ENCODE assay signal across 8 cellular contexts in the genomic region with DNA sequence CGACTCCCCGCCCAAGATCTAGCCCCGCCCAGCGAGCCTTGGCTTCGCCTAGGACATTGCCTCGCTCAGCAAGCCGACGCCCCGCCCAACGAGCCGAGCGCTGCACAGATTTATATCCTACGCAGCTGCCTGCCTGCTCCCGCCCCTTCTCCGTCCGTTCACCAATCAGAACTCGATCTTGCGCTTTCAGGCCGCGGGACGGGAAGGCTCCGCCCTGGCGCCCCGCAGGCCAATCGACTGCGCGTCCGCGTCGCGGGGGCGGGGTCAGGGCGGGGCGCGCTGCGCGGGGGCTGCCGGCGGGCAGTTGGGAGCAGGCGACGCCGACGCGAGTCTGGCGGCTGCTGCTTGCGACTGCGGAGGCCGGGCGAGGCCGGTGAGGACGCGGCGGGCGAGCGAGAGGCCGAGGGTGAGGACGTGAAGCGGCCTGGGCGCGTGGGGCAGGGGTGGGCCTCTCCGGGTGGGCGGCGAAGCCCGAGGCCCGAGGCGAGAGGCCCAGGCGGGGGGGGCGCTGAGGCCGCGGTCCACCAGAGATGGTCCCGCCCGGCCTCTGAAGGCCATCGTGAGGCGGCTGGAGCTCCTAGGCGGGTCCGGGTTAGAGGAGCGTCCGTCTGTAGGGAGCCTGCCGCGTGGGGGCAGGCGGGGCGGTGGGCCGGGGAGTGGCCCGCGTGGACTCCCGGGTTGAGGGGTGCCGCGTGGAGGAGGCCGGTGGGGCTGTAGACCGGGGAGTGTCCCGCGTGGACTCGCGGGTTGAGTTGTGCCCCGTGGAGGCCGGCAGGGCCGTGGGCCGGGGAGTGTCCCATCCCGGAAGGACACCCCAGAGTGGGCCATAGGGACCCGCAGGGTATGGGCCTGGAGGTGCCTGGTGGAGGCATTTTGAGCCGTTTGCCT. TPM values are rescaled to one million over a fixed set of nuclear protein-coding genes. Genes with fewer than 3 reads are reported as not detected.
DNase-seq lines count a peak whose midpoint lies in the region; ATAC-seq, FAIRE-seq and TF ChIP-seq lines count a peak whose summit lies in the region.

Gene FARP2, plus strand, starts transcription at position 303 of the 888 bp plus-strand sequence. CDS start 16,823 bp downstream, outside the sequence.

- H3K9ac ChIP-seq in HepG2 (ENCODE audit: insufficient read depth, low read depth, low read length): peak within 1 kb of the TSS; percentile 89

- intact Hi-C loops in HepG2 (cut with micrococcal nuclease; ENCODE audit: unreplicated experiment): loop anchor here (2.0 to 10.0 kb wide), 3 partner anchors 77 to 149 kb away; partner anchors contain the start of gene STK25

- POLR2A ChIA-PET in HepG2 (lab: Yijun Ruan, JAX): interaction anchor here (1.0 to 1.1 kb wide), 4 partner anchors 19 to 41 kb away, joined by 3 to 16 read pairs (median 4); partner anchors contain the start of genes HDLBP and SEPTIN2

- H3K27ac Mint-ChIP-seq in CD4-positive, CD25-positive, alpha-beta regulatory T cell: peak within 1 kb of the TSS; percentile 56 to 97 (median 67)

- H3K4me3 ChIP-seq in CD4-positive, CD25-positive, alpha-beta regulatory T cell (ENCODE audit: low read depth, low read length): peak within 1 kb of the TSS; percentile 80
- peak within 1 kb of the TSS; percentile 83 to 96 (median 94) for H3K4me3 ChIP-seq in HepG2 (replicated peaks in 1 of 3; ENCODE audit: insufficient read depth in 1 of 3, low read depth in 2 of 3, low read length in 3 of 3)

- no peak for TF ChIP-seq EP300 in HepG2 (IDR thresholded peaks at IDR 0.05; ENCODE audit: low read depth in 2 of 2, low read length in 2 of 2)
- TF ChIP-seq EP300 in HepG2 (CRISPR knock-in tag; IDR thresholded peaks at IDR 0.05; ENCODE audit: borderline replicate concordance): no peak

- peaks cover 4% of the 10 kb centered on the region for H3K36me3 Mint-ChIP-seq in CD4-positive, CD25-positive, alpha-beta regulatory T cell

- 2% methylated on average over 46 of the region's 101 CpGs for WGBS in HepG2 (ENCODE audit: low lambda C conversion rate)

- H3K4me1 ChIP-seq in CD4-positive, CD25-positive, alpha-beta regulatory T cell (ENCODE audit: control insufficient read depth, insufficient read depth, low read length, poor library complexity, severe bottlenecking): peaks cover 9% of the 10 kb centered on the region
- H3K4me1 ChIP-seq in HepG2 (ENCODE audit: insufficient read depth, low read length): peaks cover 84% of the 10 kb centered on the region

- peak; percentile 95 to 98 (median 98) for DNase-seq in CD4-positive, CD25-positive, alpha-beta regulatory T cell
- DNase-seq in NCI-H82 (lab: John Stamatoyannopoulos, UW) (peak; percentile 100), dermis blood vessel endothelial cell (peak; percentile 98), HepG2 (ENCODE audit: low spot score) (peak; percentile 98)
- peak; percentile 97 for DNase-seq in activated CD4-positive, alpha-beta T cell treated with anti-CD3 and anti-CD28 coated beads, Interleukin-2, amount 50 U/mL, for 48 hours
- DNase-seq in stimulated activated CD4-positive, alpha-beta T cell treated with anti-CD3 and anti-CD28 coated beads, Interleukin-2, amount 100 ng/mL, for 48 hours: peak; percentile 91 to 92

- ATAC-seq in CD4-positive, CD25-positive, alpha-beta regulatory T cell (ENCODE audit: low read depth in 2 of 2): peak; percentile 93 to 96
- ATAC-seq in GM19452 (IDR thresholded peaks at IDR 0.05; ENCODE audit: unreplicated experiment) (peak; percentile 84), HG03575 (IDR thresholded peaks at IDR 0.05; ENCODE audit: extremely low read depth, insufficient number of reproducible peaks, low FRiP score, unreplicated experiment) (peak; percentile 70), HepG2 (peak; percentile 72)

- H3K79me2 ChIP-seq in HepG2 (ENCODE audit: insufficient read depth, low read length): peaks cover 54% of the 10 kb centered on the region

- peaks cover 7 to 38% (median 27%) of the 10 kb centered on the region in 4 donors for H3K4me1 Mint-ChIP-seq in CD4-positive, CD25-positive, alpha-beta regulatory T cell

- in situ Hi-C loops in HepG2 (cut with HindIII; ENCODE audit: extremely low pct_ligation_motif_present, low pct_unique_long_range_greater_than_20kb): no loop called here

- peak; percentile 42 for TF ChIP-seq RAD21 in HepG2 (CRISPR knock-in tag; IDR thresholded peaks at IDR 0.05)

- H3K27me3 ChIP-seq in CD4-positive, CD25-positive, alpha-beta regulatory T cell (ENCODE audit: control insufficient read depth, insufficient read depth, low read length): no peaks in the 10 kb centered on the region
- no peaks in the 10 kb centered on the region; a peak in 1 of 5 replicates for H3K27me3 ChIP-seq in HepG2 (ENCODE audit: control insufficient read depth in 1 of 2, insufficient read depth in 2 of 2, low read length in 2 of 2)

- no TSS peak for BruUV-seq in HepG2 (replicated peaks; lab: Mats Ljungman, UMichigan)

- CTCF ChIA-PET in HepG2 (lab: Yijun Ruan, JAX; ENCODE audit: low intra/inter-chr PET ratio, low total read pairs): no interaction called here

- H2AFZ ChIP-seq in HepG2 (ENCODE audit: low read length): no peak within 1 kb of the TSS

- H3K27ac ChIP-seq in CD4-positive, CD25-positive, alpha-beta regulatory T cell (ENCODE audit: insufficient read depth, low read length, poor library complexity, severe bottlenecking): peak within 1 kb of the TSS; percentile 71
- peak within 1 kb of the TSS; percentile 80 for H3K27ac ChIP-seq in HepG2 (ENCODE audit: extremely low read length, insufficient read depth, low read length)

- FAIRE-seq in HepG2 (lab: Jason Lieb, UNC): peak; percentile 26

- TF ChIP-seq CTCF in HepG2 (CRISPR knock-in tag; IDR thresholded peaks at IDR 0.05): 0 out of 2 replicates have a peak, but pooled peaks have one; percentile 1

- peak; percentile 85 to 95 for TF ChIP-seq POLR2A in HepG2 (IDR thresholded peaks at IDR 0.05; ENCODE audit: insufficient read depth in 1 of 2, low read depth in 2 of 2, low read length in 2 of 2)

- peaks cover 44% of the 10 kb centered on the region for H4K20me1 ChIP-seq in HepG2 (ENCODE audit: insufficient read depth, low read length)

- H3K4me2 ChIP-seq in HepG2 (ENCODE audit: low read depth, low read length): peak within 1 kb of the TSS; percentile 95

- peak within 1 kb of the TSS; percentile 76 to 93 (median 91) for H3K4me3 Mint-ChIP-seq in CD4-positive, CD25-positive, alpha-beta regulatory T cell

- no peaks in the 10 kb centered on the region for H3K9me3 Mint-ChIP-seq in CD4-positive, CD25-positive, alpha-beta regulatory T cell

- no peaks in the 10 kb centered on the region for H3K27me3 Mint-ChIP-seq in CD4-positive, CD25-positive, alpha-beta regulatory T cell

- H3K9me3 ChIP-seq in CD4-positive, CD25-positive, alpha-beta regulatory T cell (ENCODE audit: control insufficient read depth in 2 of 2, low read length in 2 of 2): no peaks in the 10 kb centered on the region
- no peaks in the 10 kb centered on the region for H3K9me3 ChIP-seq in HepG2 (ENCODE audit: low read length)

- peaks cover 23% of the 10 kb centered on the region for H3K36me3 ChIP-seq in CD4-positive, CD25-positive, alpha-beta regulatory T cell (ENCODE audit: control insufficient read depth, insufficient read depth, low read length)
- peaks cover 2 to 27% of the 10 kb centered on the region in 2 experiments; a peak in 3 of 5 replicates for H3K36me3 ChIP-seq in HepG2 (replicated peaks in 1 of 2; ENCODE audit: control insufficient read depth in 1 of 2, insufficient read depth in 2 of 2, low read length in 2 of 2)

TF ChIP-seq in HepG2, 621 proteins besides CTCF, POLR2A, EP300 and RAD21 (continues in another document):
- TF ChIP-seq ZNF562 (CRISPR knock-in tag; IDR thresholded peaks at IDR 0.05; ENCODE audit: borderline replicate concordance) (no peak), MYC (CRISPR knock-in tag; IDR thresholded peaks at IDR 0.05; ENCODE audit: borderline replicate concordance) (peak; percentile 70), PLSCR1 (CRISPR knock-in tag; IDR thresholded peaks at IDR 0.05; ENCODE audit: borderline replicate concordance) (no peak)

RNA-seq across cellular contexts. Expression of gene FARP2, which starts in this region (rescaled TPM):
- total RNA-seq in CD4-positive, CD25-positive, alpha-beta regulatory T cell: 34.9 TPM
- polyA plus RNA-seq in CD4-positive, CD25-positive, alpha-beta regulatory T cell: 1 to 10 TPM; 3.0 to 7.4 (median 6.9) TPM
- total RNA-seq in dermis blood vessel endothelial cell (38.3 and 43.8 TPM in 2 replicates), HepG2 (2016; rRNA removed; fragmentation: Illumina TruSeq; extraction: Trizol) (43.3 and 45.4 TPM in 2 replicates)
- total RNA-seq in HepG2 (2016; cell fraction: cytosol; rRNA removed; fragmentation: Illumina TruSeq; extraction: Trizol; ENCODE audit: low read depth): 60.7 and 66.0 TPM in 2 replicates
- 39.9 and 41.1 TPM in 2 replicates for total RNA-seq in HepG2 (2016; cell fraction: insoluble cytoplasmic fraction; rRNA removed; fragmentation: Illumina TruSeq; extraction: Trizol)
- total RNA-seq in HepG2 (2016; cell fraction: membrane; rRNA removed; fragmentation: Illumina TruSeq; extraction: Trizol): 26.8 and 27.2 TPM in 2 replicates
- total RNA-seq in HepG2 (2016; cell fraction: nucleus; rRNA removed; fragmentation: Illumina TruSeq; extraction: Trizol): 40.7 and 47.5 TPM in 2 replicates
- 28.0 and 29.5 TPM in 2 replicates for polyA plus RNA-seq in HepG2 (2011; rRNA removed)
- polyA plus RNA-seq in HepG2 (2011; cell fraction: cytosol; rRNA removed): 14.2 and 16.0 TPM in 2 replicates
- 67.3 and 75.5 TPM in 2 replicates for polyA plus RNA-seq in HepG2 (2011; cell fraction: nucleus; rRNA removed)
- 28.7 and 33.3 TPM in 2 replicates for polyA plus RNA-seq in HepG2 (2012)
- 3.3 and 4.4 TPM in 2 replicates for polyA plus RNA-seq in HepG2 (2016; cell fraction: cytosol; fragmentation: Illumina TruSeq; extraction: Trizol; ENCODE audit: low read depth)
- 24.1 and 27.0 TPM in 2 replicates for polyA plus RNA-seq in HepG2 (2016; cell fraction: insoluble cytoplasmic fraction; fragmentation: Illumina TruSeq; extraction: Trizol; ENCODE audit: low read depth)
- 6.7 and 9.3 TPM in 2 replicates for polyA plus RNA-seq in HepG2 (2016; cell fraction: membrane; fragmentation: Illumina TruSeq; extraction: Trizol; ENCODE audit: low read depth)
- 43.0 and 49.1 TPM in 2 replicates for polyA plus RNA-seq in HepG2 (2016; cell fraction: nucleus; fragmentation: Illumina TruSeq; extraction: Trizol; ENCODE audit: insufficient read depth, low read depth)
- 62.3 and 67.5 TPM in 2 replicates for polyA minus RNA-seq in HepG2 (2011; rRNA and poly(A)+ RNA removed; ENCODE audit: low replicate concordance)
- polyA minus RNA-seq in HepG2 (2011; cell fraction: cytosol; rRNA and poly(A)+ RNA removed): 23.7 and 25.8 TPM in 2 replicates
- 56.9 and 62.9 TPM in 2 replicates for polyA minus RNA-seq in HepG2 (2011; cell fraction: nucleus; rRNA and poly(A)+ RNA removed)

Comparison
In these comparisons a context has a peak if more than half of its experiments do, and no peak if none do; other contexts are left out.
1. Peak in every context shown above with its lines: DNase-seq, ATAC-seq, H3K4me3 ChIP-seq and H3K27ac ChIP-seq.